Comparison of ENCODE assay signal across 10 cellular contexts in the genomic region with DNA sequence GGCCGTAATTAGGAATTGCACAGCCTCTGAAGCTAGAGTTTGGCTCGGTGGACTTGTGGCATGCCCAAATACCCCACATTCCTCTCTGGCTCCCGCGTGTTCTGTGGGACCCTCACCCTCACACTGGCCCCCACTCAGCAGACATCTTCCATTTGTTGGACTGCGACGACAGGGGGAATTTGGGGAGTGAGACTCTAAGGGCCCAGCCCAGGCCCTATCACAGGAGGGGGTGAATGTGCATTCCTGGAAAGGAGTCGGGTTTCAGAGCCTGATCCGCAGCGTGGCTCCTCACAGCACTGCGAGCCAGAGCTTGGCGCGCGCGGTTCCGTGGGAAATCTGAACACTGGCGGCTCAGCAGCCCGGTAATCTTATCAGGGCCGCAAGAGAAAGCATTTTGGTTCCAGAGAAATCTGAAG. TPM values are rescaled to one million over a fixed set of nuclear protein-coding genes. Genes with fewer than 3 reads are reported as not detected.
DNase-seq lines count a peak whose midpoint lies in the region; ATAC-seq and TF ChIP-seq lines count a peak whose summit lies in the region.
"Had no signal": no experiment of that assay in that cellular context is flagged by ENCODE, and none has a peak within 500 bp of the region (broad histone marks: within the 10 kb centered on the region; RNA-seq: fewer than 3 reads in every experiment).

No MANE protein-coding gene starts in this region.

- 67% methylated on average over 17 of the region's 18 CpGs for WGBS in esophagus muscularis mucosa

- H3K27me3 ChIP-seq in CD4-positive, alpha-beta T cell (ENCODE audit: control insufficient read depth, insufficient read depth, low read length) = no peaks in the 10 kb centered on the region
- H3K27me3 ChIP-seq in esophagus muscularis mucosa (no peaks in the 10 kb centered on the region), breast epithelium (no peaks in the 10 kb centered on the region)
- H3K27me3 ChIP-seq in naive thymus-derived CD4-positive, alpha-beta T cell (ENCODE audit: control insufficient read depth in 2 of 2, insufficient read depth in 2 of 2, low read length in 2 of 2) = no peaks in the 10 kb centered on the region

- H3K36me3 Mint-ChIP-seq in CD4-positive, alpha-beta T cell (ENCODE audit: low read depth) = peaks cover 72% of the 10 kb centered on the region
- peaks cover 10 to 50% (median 19%) of the 10 kb centered on the region in 5 donors for H3K36me3 Mint-ChIP-seq in naive thymus-derived CD4-positive, alpha-beta T cell
- peaks cover 90% of the 10 kb centered on the region for H3K36me3 Mint-ChIP-seq in activated CD4-positive, alpha-beta T cell treated with anti-CD3 and anti-CD28 coated beads, Interleukin-2, amount 10 ng/mL, durations not matched to agents 7 days and 5 days (ENCODE audit: low read depth)

- H3K4me3 ChIP-seq in esophagus muscularis mucosa = peak overlapping the region in 3 of 4 donors; percentile 4 to 19 (median 9)
- no peak overlapping the region for H3K4me3 ChIP-seq in naive thymus-derived CD4-positive, alpha-beta T cell (ENCODE audit: low read length)
- no peak overlapping the region for H3K4me3 ChIP-seq in breast epithelium

- ATAC-seq in CD4-positive, alpha-beta T cell (ENCODE audit: poor library complexity) = no peak
- no peak for ATAC-seq in naive thymus-derived CD4-positive, alpha-beta T cell

- POLR2A ChIA-PET in CD4-positive, alpha-beta T cell (lab: Charles Lee) = interaction anchor here (1.2 to 4.3 kb wide), 2 partner anchors 33 to 415 kb away, joined by 4 to 116 read pairs; partner anchors contain the start of gene POU2F1
- POLR2A ChIA-PET in naive thymus-derived CD4-positive, alpha-beta T cell (lab: Charles Lee) = interaction anchor here (0.6 to 16.0 kb wide), 4 partner anchors 7 to 121 kb away, joined by 3 to 276 read pairs (median 146); no protein-coding TSS in a partner anchor
- POLR2A ChIA-PET in activated CD4-positive, alpha-beta T cell treated with anti-CD3 and anti-CD28 coated beads, Interleukin-2, amount 10 ng/mL, durations not matched to agents 7 days and 5 days (lab: Charles Lee) = interaction anchor here (0.6 to 2.2 kb wide), 2 partner anchors 35 to 81 kb away, joined by 4 to 9 read pairs; no protein-coding TSS in a partner anchor

- TF ChIP-seq POLR2A in esophagus muscularis mucosa (IDR thresholded peaks at IDR 0.05; ENCODE audit: low read depth) (no peak), breast epithelium (IDR thresholded peaks at IDR 0.05) (no peak)

- H3K36me3 ChIP-seq in esophagus muscularis mucosa (peaks cover 0 to 6% (median 3%) of the 10 kb centered on the region in 4 donors), breast epithelium (no peaks in the 10 kb centered on the region)
- H3K36me3 ChIP-seq in naive thymus-derived CD4-positive, alpha-beta T cell (ENCODE audit: control insufficient read depth in 2 of 3, insufficient read depth in 3 of 3, low read length in 3 of 3) = peaks cover 5 to 25% (median 11%) of the 10 kb centered on the region in 3 experiments

- TF ChIP-seq CTCF in CD4-positive, alpha-beta T cell (IDR thresholded peaks at IDR 0.05) = no peak
- TF ChIP-seq CTCF in esophagus muscularis mucosa (IDR thresholded peaks at IDR 0.05) = no peak
- TF ChIP-seq CTCF in breast epithelium (IDR thresholded peaks at IDR 0.05) = no peak

- intact Hi-C loops in CD4-positive, alpha-beta T cell (cut with DNase I, micrococcal nuclease) = loop anchor here in 1 of 2 experiments (10.0 kb wide), 1 partner anchor 80 kb away; the partner anchor contains the start of gene CREG1
- intact Hi-C loops in esophagus muscularis mucosa (cut with DNase I) = no loop called here
- intact Hi-C loops in naive thymus-derived CD4-positive, alpha-beta T cell (cut with micrococcal nuclease) = loop anchor here in 1 of 2 donors (10.0 kb wide), 1 partner anchor 170 kb away; no protein-coding TSS in a partner anchor
- intact Hi-C loops in breast epithelium (cut with DNase I; ENCODE audit: low total_unique reads) = no loop called here

- no peaks in the 10 kb centered on the region for H3K9me3 ChIP-seq in CD4-positive, alpha-beta T cell (ENCODE audit: control insufficient read depth, low read length)
- H3K9me3 ChIP-seq in esophagus muscularis mucosa (no peaks in the 10 kb centered on the region), breast epithelium (no peaks in the 10 kb centered on the region)
- no peaks in the 10 kb centered on the region for H3K9me3 ChIP-seq in naive thymus-derived CD4-positive, alpha-beta T cell (ENCODE audit: control insufficient read depth in 2 of 3, low read length in 3 of 3)

- H3K27ac Mint-ChIP-seq in CD4-positive, alpha-beta T cell = peak overlapping the region; percentile 93
- H3K27ac Mint-ChIP-seq in naive thymus-derived CD4-positive, alpha-beta T cell = peak overlapping the region in 7 of 9 donors; percentile 53 to 93 (median 85)
- H3K27ac Mint-ChIP-seq in activated CD4-positive, alpha-beta T cell treated with anti-CD3 and anti-CD28 coated beads, Interleukin-2, amount 10 ng/mL, durations not matched to agents 7 days and 5 days = no peak overlapping the region

- no peak for DNase-seq in CD4-positive, alpha-beta T cell
- DNase-seq in NCI-H2107 (lab: John Stamatoyannopoulos, UW) (peak; percentile 25), esophagus muscularis mucosa (ENCODE audit: extremely low spot score) (peak; percentile 1), mucosa of gallbladder (ENCODE audit: low spot score) (no peak), CD1c-positive myeloid dendritic cell (ENCODE audit: extremely low spot score) (no peak), breast epithelium (ENCODE audit: low spot score in 2 of 2) (no peak)
- DNase-seq in naive thymus-derived CD4-positive, alpha-beta T cell = no peak
- no peak for DNase-seq in activated CD4-positive, alpha-beta T cell treated with anti-CD3 and anti-CD28 coated beads, Interleukin-2, amount 10 ng/mL, durations not matched to agents 7 days and 5 days

- TF ChIP-seq EP300 in esophagus muscularis mucosa (IDR thresholded peaks at IDR 0.05) = no peak

- no peaks in the 10 kb centered on the region for H3K9me3 Mint-ChIP-seq in CD4-positive, alpha-beta T cell
- H3K9me3 Mint-ChIP-seq in naive thymus-derived CD4-positive, alpha-beta T cell = peaks cover 0 to 5% (median 0%) of the 10 kb centered on the region in 11 donors
- no peaks in the 10 kb centered on the region for H3K9me3 Mint-ChIP-seq in activated CD4-positive, alpha-beta T cell treated with anti-CD3 and anti-CD28 coated beads, Interleukin-2, amount 10 ng/mL, durations not matched to agents 7 days and 5 days

- H3K4me1 ChIP-seq in esophagus muscularis mucosa (peaks cover 50 to 68% (median 53%) of the 10 kb centered on the region in 4 donors), breast epithelium (no peaks in the 10 kb centered on the region)
- H3K4me1 ChIP-seq in naive thymus-derived CD4-positive, alpha-beta T cell (ENCODE audit: control insufficient read depth in 2 of 2, insufficient read depth in 2 of 2, low read length in 2 of 2) = peaks cover 67 to 76% of the 10 kb centered on the region in 2 donors

- H3K27me3 Mint-ChIP-seq in CD4-positive, alpha-beta T cell = no peaks in the 10 kb centered on the region
- H3K27me3 Mint-ChIP-seq in naive thymus-derived CD4-positive, alpha-beta T cell = no peaks in the 10 kb centered on the region
- no peaks in the 10 kb centered on the region for H3K27me3 Mint-ChIP-seq in activated CD4-positive, alpha-beta T cell treated with anti-CD3 and anti-CD28 coated beads, Interleukin-2, amount 10 ng/mL, durations not matched to agents 7 days and 5 days

- peaks cover 89% of the 10 kb centered on the region for H3K4me1 Mint-ChIP-seq in CD4-positive, alpha-beta T cell (ENCODE audit: low read depth)
- H3K4me1 Mint-ChIP-seq in naive thymus-derived CD4-positive, alpha-beta T cell = peaks cover 71 to 91% (median 82%) of the 10 kb centered on the region in 7 donors
- peaks cover 80% of the 10 kb centered on the region for H3K4me1 Mint-ChIP-seq in activated CD4-positive, alpha-beta T cell treated with anti-CD3 and anti-CD28 coated beads, Interleukin-2, amount 10 ng/mL, durations not matched to agents 7 days and 5 days

- peak overlapping the region; percentile 90 for H3K27ac ChIP-seq in CD4-positive, alpha-beta T cell (ENCODE audit: low read depth, low read length)
- peak overlapping the region in 3 of 4 donors; percentile 15 to 52 (median 43) for H3K27ac ChIP-seq in esophagus muscularis mucosa (replicated peaks in 1 of 4)
- H3K27ac ChIP-seq in naive thymus-derived CD4-positive, alpha-beta T cell (ENCODE audit: low read depth, low read length) = peak overlapping the region; percentile 61
- no peak overlapping the region for H3K27ac ChIP-seq in breast epithelium
- H3K27ac ChIP-seq: VCaP had no signal

- CTCF ChIA-PET in CD4-positive, alpha-beta T cell (lab: Charles Lee) = interaction anchor here (0.8 to 6.3 kb wide), 3 partner anchors 8 to 53 kb away, joined by 3 to 76 read pairs (median 14); no protein-coding TSS in a partner anchor
- CTCF ChIA-PET in naive thymus-derived CD4-positive, alpha-beta T cell (lab: Charles Lee) = interaction anchor here (0.6 to 9.8 kb wide), 6 partner anchors 7 to 708 kb away, joined by 3 to 283 read pairs (median 8); no protein-coding TSS in a partner anchor
- CTCF ChIA-PET in activated CD4-positive, alpha-beta T cell treated with anti-CD3 and anti-CD28 coated beads, Interleukin-2, amount 10 ng/mL, durations not matched to agents 7 days and 5 days (lab: Charles Lee) = interaction anchor here (0.9 to 1.9 kb wide), 3 partner anchors 19 to 52 kb away, joined by 3 to 6 read pairs (median 4); no protein-coding TSS in a partner anchor

- H3K4me3 Mint-ChIP-seq in CD4-positive, alpha-beta T cell = no peak overlapping the region
- peak overlapping the region in 7 of 10 donors; percentile 23 to 99 (median 85) for H3K4me3 Mint-ChIP-seq in naive thymus-derived CD4-positive, alpha-beta T cell
- H3K4me3 Mint-ChIP-seq in activated CD4-positive, alpha-beta T cell treated with anti-CD3 and anti-CD28 coated beads, Interleukin-2, amount 10 ng/mL, durations not matched to agents 7 days and 5 days = no peak overlapping the region

RNA-seq across cellular contexts. Expression of gene RCSD1, which starts 5.2 kb away (rescaled TPM):
- 10 to 100 TPM; 42.3 to 44.6 TPM for total RNA-seq in CD4-positive, alpha-beta T cell
- 10 to 100 TPM; 16.8 to 19.0 (median 18.5) TPM for total RNA-seq in esophagus muscularis mucosa
- 100 to 1,000 TPM in 4 of 5 experiments, 10 to 100 TPM in 1; 75.0 to 153 (median 140) TPM for total RNA-seq in naive thymus-derived CD4-positive, alpha-beta T cell
- 100 to 1,000 TPM in 1 of 2 donors, 10 to 100 TPM in 1; 94.7 to 135 TPM for polyA plus RNA-seq in naive thymus-derived CD4-positive, alpha-beta T cell
- 18.4 TPM for total RNA-seq in mucosa of gallbladder
- total RNA-seq in breast epithelium = 10 to 100 TPM; 11.5 to 29.0 (median 12.0) TPM
- total RNA-seq in activated CD4-positive, alpha-beta T cell treated with anti-CD3 and anti-CD28 coated beads, Interleukin-2, amount 10 ng/mL, durations not matched to agents 7 days and 5 days = 100 to 1,000 TPM; 152 to 157 TPM
- total RNA-seq: NCI-H460 had no signal

Comparison
In these comparisons a context has a peak if more than half of its experiments do, and no peak if none do; other contexts are left out.
1. DNase-seq: peak in NCI-H2107 (single experiment) and esophagus muscularis mucosa (single experiment); none in CD4-positive, alpha-beta T cell (0 of 10), naive thymus-derived CD4-positive, alpha-beta T cell (0 of 9), mucosa of gallbladder (single experiment), CD1c-positive myeloid dendritic cell (single experiment), breast epithelium (0 of 2) and activated CD4-positive, alpha-beta T cell treated with anti-CD3 and anti-CD28 coated beads, Interleukin-2, amount 10 ng/mL, durations not matched to agents 7 days and 5 days (single experiment).
2. H3K27ac ChIP-seq: peak in CD4-positive, alpha-beta T cell (single experiment), esophagus muscularis mucosa (3 of 4) and naive thymus-derived CD4-positive, alpha-beta T cell (single experiment); none in breast epithelium (0 of 2).
3. H3K4me3 Mint-ChIP-seq: peak in naive thymus-derived CD4-positive, alpha-beta T cell (7 of 10); none in CD4-positive, alpha-beta T cell (single experiment) and activated CD4-positive, alpha-beta T cell treated with anti-CD3 and anti-CD28 coated beads, Interleukin-2, amount 10 ng/mL, durations not matched to agents 7 days and 5 days (single experiment).
4. H3K4me3 ChIP-seq: peak in esophagus muscularis mucosa (3 of 4); none in naive thymus-derived CD4-positive, alpha-beta T cell (single experiment) and breast epithelium (0 of 3).